Comparison of ENCODE assay signal across 21 cellular contexts in the genomic region with DNA sequence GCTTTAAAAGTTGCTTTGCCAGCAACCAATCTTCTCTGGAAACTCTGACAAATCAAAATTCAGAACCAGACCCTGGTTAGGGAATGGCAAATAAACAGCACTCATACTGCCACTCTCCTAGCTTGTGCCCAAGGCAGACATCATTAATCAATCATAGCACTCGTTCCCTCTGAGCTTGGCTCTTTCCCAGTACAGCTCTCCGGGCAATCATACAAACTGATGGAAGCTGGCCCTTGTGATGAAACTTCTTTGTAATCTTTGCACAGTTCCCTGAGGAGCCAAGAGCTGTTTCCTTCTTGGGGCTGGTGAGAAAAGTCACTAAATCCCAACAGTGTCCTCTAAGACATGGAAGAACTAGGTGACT. TPM values are rescaled to one million over a fixed set of nuclear protein-coding genes. Genes with fewer than 3 reads are reported as not detected.
DNase-seq lines count a peak whose midpoint lies in the region; TF ChIP-seq lines count a peak whose summit lies in the region.
"Had no signal": no experiment of that assay in that cellular context is flagged by ENCODE, and none has a peak within 500 bp of the region (broad histone marks: within the 10 kb centered on the region; RNA-seq: fewer than 3 reads in every experiment).

No MANE protein-coding gene starts in this region.

- CTCF ChIA-PET in HEK293 (lab: Yijun Ruan, JAX) = interaction anchor here (1.1 to 9.9 kb wide), 4 partner anchors 39 to 605 kb away, joined by 3 to 220 read pairs (median 26); no protein-coding TSS in a partner anchor

- no peak overlapping the region for H3K27ac ChIP-seq in HEK293 (ENCODE audit: extremely low read depth, low read depth, low read length)

- intact Hi-C loops in posterior vena cava (cut with DNase I) = loop anchor here in 1 of 2 donors (5.0 kb wide), 1 partner anchor 96 kb away; no protein-coding TSS in a partner anchor

- DNase-seq in amniotic epithelial cell (ENCODE audit: low read depth) (peak; percentile 35), fibroblast of pulmonary artery (ENCODE audit: low read depth) (peak; percentile 61), posterior vena cava (ENCODE audit: low spot score) (peak; percentile 11), DMS 273 treated with DMSO at 0.1 percent for 48 hours (lab: John Stamatoyannopoulos, UW) (no peak), HUDEP-2 (lab: John Stamatoyannopoulos, UW; ENCODE audit: unreplicated experiment in 76 of 76) (no peak), H7 (no peak)
- DNase-seq: EL; GF-D8; HCEC 1CT; MG63; NCI-H1048; NCI-H1436; NCI-H187 treated with DMSO at 0.1 percent for 48 hours; NCI-H2107; NCI-H69; NK-92 treated with Interleukin-12 subunit alpha and Interleukin-12 subunit beta, amount 100 ng/mL, for 24 hours had no signal

- POLR2A ChIA-PET in HEK293 (lab: Yijun Ruan, JAX) = interaction anchor here (0.6 kb wide), 1 partner anchor 193 kb away, joined by 3 read pairs; no protein-coding TSS in a partner anchor

- no peaks in the 10 kb centered on the region for H3K36me3 ChIP-seq in HEK293 (ENCODE audit: control insufficient read depth in 2 of 2, insufficient read depth in 1 of 2, low read length in 2 of 2)
- no peaks in the 10 kb centered on the region for H3K36me3 ChIP-seq in H7 (replicated peaks; ENCODE audit: control insufficient read depth, insufficient read depth, low read length)
- H3K36me3 ChIP-seq: MG63 had no signal

- H3K4me1 ChIP-seq in HEK293 (ENCODE audit: control insufficient read depth, insufficient read depth, low read length) = no peaks in the 10 kb centered on the region

- H3K9me3 ChIP-seq in HEK293 (ENCODE audit: control insufficient read depth, insufficient read depth, low read depth, low read length) = no peaks in the 10 kb centered on the region

- H3K27me3 ChIP-seq in H7 (ENCODE audit: control insufficient read depth, insufficient read depth, low read length) = no peaks in the 10 kb centered on the region
- H3K27me3 ChIP-seq: MG63 had no signal

- TF ChIP-seq CTCF in HEK293 (tag by site-specific recombination; IDR thresholded peaks at IDR 0.05) (no peak), fibroblast of pulmonary artery (IDR thresholded peaks at IDR 0.05; ENCODE audit: low read length, missing control alignments) (no peak)

- no peak overlapping the region for H3K4me3 ChIP-seq in HEK293 (ENCODE audit: low read depth, low read length)
- H3K4me3 ChIP-seq in fibroblast of pulmonary artery (replicated peaks; ENCODE audit: low read depth, low read length) = no peak overlapping the region
- no peak overlapping the region for H3K4me3 ChIP-seq in H7 (ENCODE audit: insufficient read depth, low read depth, low read length)
- H3K4me3 ChIP-seq: GM23338, MG63 had no signal

TF ChIP-seq in HEK293, 187 proteins besides CTCF, POLR2A, EP300 and RAD21:
- no peak for TF ChIP-seq REPIN1 (tag by site-specific recombination; IDR thresholded peaks at IDR 0.05; ENCODE audit: low read depth)
- TF ChIP-seq ZNF23 (tag by site-specific recombination; IDR thresholded peaks at IDR 0.05; ENCODE audit: borderline replicate concordance) = peak; percentile 86; the same call in 1 of the 2 replicates
- no peak for TF ChIP-seq ZNF514 (tag by site-specific recombination; IDR thresholded peaks at IDR 0.05)
- TF ChIP-seq ZBTB17 (tag by site-specific recombination; IDR thresholded peaks at IDR 0.05) = peak; percentile 75
- TF ChIP-seq ZNF292 (tag by site-specific recombination; IDR thresholded peaks at IDR 0.05; ENCODE audit: borderline replicate concordance, low read depth) = no peak
- peak; percentile 44 for TF ChIP-seq SETDB1 (IDR thresholded peaks at IDR 0.05; ENCODE audit: insufficient read length, low read length)
- no peak for TF ChIP-seq ZNF10 (tag by site-specific recombination; IDR thresholded peaks at IDR 0.05)

RNA-seq across cellular contexts. Expression of a gene that starts 34.7 kb away (rescaled TPM):
- total RNA-seq in posterior vena cava = 10 to 100 TPM; 12.9 to 18.6 TPM
- total RNA-seq in H7 (2014; rRNA removed; shearing (Covaris generic)) = 0.24 and 0.78 TPM in 2 replicates
- total RNA-seq: B cell, NCI-H460, SK-MEL-5 had no signal

Comparison
In these comparisons a context has a peak if more than half of its experiments do, and no peak if none do; other contexts are left out.
1. DNase-seq: peak in amniotic epithelial cell (single experiment), fibroblast of pulmonary artery (single experiment) and posterior vena cava (single experiment); none in DMS 273 treated with DMSO at 0.1 percent for 48 hours (single experiment), HUDEP-2 (0 of 76) and H7 (single experiment).